ENCODE assay signal across 2 cellular contexts in the genomic region with DNA sequence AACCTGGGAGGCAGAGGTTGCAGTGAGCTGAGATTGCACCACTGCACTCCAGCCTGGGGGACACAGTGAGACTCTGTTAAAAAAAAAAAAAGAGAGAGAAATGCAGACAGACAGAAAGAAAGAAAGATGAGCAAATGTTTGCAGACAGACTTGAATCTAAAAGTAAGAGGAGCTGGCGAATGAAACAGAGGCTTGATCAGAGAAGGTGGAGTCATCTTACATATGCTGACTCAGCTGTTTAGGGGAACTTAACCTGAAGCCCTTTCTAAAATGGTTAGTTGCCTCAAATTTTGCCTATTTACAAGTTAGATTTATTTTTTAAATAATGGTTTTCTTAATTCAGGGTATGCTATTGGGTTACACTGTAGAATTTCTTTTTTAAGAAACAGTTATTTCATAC.
TF ChIP-seq lines count a peak whose summit lies in the region.

No MANE protein-coding gene starts in this region.

TF ChIP-seq in GM23338, 12 proteins besides CTCF, POLR2A, EP300 and RAD21 (continued from another document):
- TF ChIP-seq, protein P1, sequence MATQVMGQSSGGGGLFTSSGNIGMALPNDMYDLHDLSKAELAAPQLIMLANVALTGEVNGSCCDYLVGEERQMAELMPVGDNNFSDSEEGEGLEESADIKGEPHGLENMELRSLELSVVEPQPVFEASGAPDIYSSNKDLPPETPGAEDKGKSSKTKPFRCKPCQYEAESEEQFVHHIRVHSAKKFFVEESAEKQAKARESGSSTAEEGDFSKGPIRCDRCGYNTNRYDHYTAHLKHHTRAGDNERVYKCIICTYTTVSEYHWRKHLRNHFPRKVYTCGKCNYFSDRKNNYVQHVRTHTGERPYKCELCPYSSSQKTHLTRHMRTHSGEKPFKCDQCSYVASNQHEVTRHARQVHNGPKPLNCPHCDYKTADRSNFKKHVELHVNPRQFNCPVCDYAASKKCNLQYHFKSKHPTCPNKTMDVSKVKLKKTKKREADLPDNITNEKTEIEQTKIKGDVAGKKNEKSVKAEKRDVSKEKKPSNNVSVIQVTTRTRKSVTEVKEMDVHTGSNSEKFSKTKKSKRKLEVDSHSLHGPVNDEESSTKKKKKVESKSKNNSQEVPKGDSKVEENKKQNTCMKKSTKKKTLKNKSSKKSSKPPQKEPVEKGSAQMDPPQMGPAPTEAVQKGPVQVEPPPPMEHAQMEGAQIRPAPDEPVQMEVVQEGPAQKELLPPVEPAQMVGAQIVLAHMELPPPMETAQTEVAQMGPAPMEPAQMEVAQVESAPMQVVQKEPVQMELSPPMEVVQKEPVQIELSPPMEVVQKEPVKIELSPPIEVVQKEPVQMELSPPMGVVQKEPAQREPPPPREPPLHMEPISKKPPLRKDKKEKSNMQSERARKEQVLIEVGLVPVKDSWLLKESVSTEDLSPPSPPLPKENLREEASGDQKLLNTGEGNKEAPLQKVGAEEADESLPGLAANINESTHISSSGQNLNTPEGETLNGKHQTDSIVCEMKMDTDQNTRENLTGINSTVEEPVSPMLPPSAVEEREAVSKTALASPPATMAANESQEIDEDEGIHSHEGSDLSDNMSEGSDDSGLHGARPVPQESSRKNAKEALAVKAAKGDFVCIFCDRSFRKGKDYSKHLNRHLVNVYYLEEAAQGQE (IDR thresholded peaks at IDR 0.05; ENCODE audit: unreplicated experiment): no peak

TF ChIP-seq in H1, 55 proteins besides CTCF, POLR2A, EP300 and RAD21 (continued from another document):
- TF ChIP-seq, protein P2, sequence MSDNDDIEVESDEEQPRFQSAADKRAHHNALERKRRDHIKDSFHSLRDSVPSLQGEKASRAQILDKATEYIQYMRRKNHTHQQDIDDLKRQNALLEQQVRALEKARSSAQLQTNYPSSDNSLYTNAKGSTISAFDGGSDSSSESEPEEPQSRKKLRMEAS (IDR thresholded peaks at IDR 0.05): no peak
- TF ChIP-seq MAFK (IDR thresholded peaks at IDR 0.05; ENCODE audit: low read depth, low read length) (peak; percentile 100), BACH1 (IDR thresholded peaks at IDR 0.05; ENCODE audit: low read length) (peak; percentile 84), SP4 (IDR thresholded peaks at IDR 0.05; ENCODE audit: low read length) (no peak), KDM5A (IDR thresholded peaks at IDR 0.05; ENCODE audit: low read length) (no peak), NRF1 (IDR thresholded peaks at IDR 0.05; ENCODE audit: low read depth, low read length) (no peak), TEAD4 (IDR thresholded peaks at IDR 0.05; ENCODE audit: low read depth, low read length) (no peak), POLR2AphosphoS5 (IDR thresholded peaks at IDR 0.05; ENCODE audit: low read depth, low read length) (no peak), CREB1 (IDR thresholded peaks at IDR 0.05) (no peak), TAF1 (IDR thresholded peaks at IDR 0.05; ENCODE audit: low read depth, low read length) (no peak), CBX5 (IDR thresholded peaks at IDR 0.05; ENCODE audit: low read depth, low read length) (no peak), HDAC2 (IDR thresholded peaks at IDR 0.05; ENCODE audit: borderline replicate concordance in 1 of 2, low read depth in 2 of 2, low read length in 2 of 2) (no peak), HDAC6 (IDR thresholded peaks at IDR 0.05; ENCODE audit: low read depth, low read length) (no peak), SAP30 (IDR thresholded peaks at IDR 0.05; ENCODE audit: insufficient read depth, insufficient replicate concordance, low read length) (no peak)
- TF ChIP-seq, protein P3, sequence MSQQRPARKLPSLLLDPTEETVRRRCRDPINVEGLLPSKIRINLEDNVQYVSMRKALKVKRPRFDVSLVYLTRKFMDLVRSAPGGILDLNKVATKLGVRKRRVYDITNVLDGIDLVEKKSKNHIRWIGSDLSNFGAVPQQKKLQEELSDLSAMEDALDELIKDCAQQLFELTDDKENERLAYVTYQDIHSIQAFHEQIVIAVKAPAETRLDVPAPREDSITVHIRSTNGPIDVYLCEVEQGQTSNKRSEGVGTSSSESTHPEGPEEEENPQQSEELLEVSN (IDR thresholded peaks at IDR 0.05): no peak
